ENCODE assay signal across 1 cellular context in genomic region chr17:50478391-50479361, GRCh38.
A peak's percentile ranks its signal among the peaks of the same experiment; 100 is the strongest.
TF ChIP-seq lines count a peak whose summit lies in the region.

RSAD1 (plus strand) TSS chr17:50478860; CDS start chr17:50478885, 25 bp downstream.

TF ChIP-seq in K562, 482 proteins besides CTCF, POLR2A, EP300 and RAD21 (continued from another document and continues in another):
- TF ChIP-seq HMBOX1 (IDR thresholded peaks at IDR 0.05): no peak
- no peak for TF ChIP-seq HDGF (IDR thresholded peaks at IDR 0.05)
- TF ChIP-seq IRF2 (CRISPR knock-in tag; IDR thresholded peaks at IDR 0.05): no peak
- TF ChIP-seq TCF3 (CRISPR knock-in tag; IDR thresholded peaks at IDR 0.05): peak; percentile 58
- TF ChIP-seq CREB5 (CRISPR knock-in tag; IDR thresholded peaks at IDR 0.05): no peak
- TF ChIP-seq ZNF140 (CRISPR knock-in tag; IDR thresholded peaks at IDR 0.05): no peak
- TF ChIP-seq GATAD2B (IDR thresholded peaks at IDR 0.05; ENCODE audit: borderline replicate concordance): peak; percentile 91
- TF ChIP-seq BMI1 (IDR thresholded peaks at IDR 0.05; ENCODE audit: low read length): no peak
- TF ChIP-seq MTF1 (CRISPR knock-in tag; IDR thresholded peaks at IDR 0.05; ENCODE audit: borderline replicate concordance): no peak
- TF ChIP-seq ZKSCAN3 (CRISPR knock-in tag; IDR thresholded peaks at IDR 0.05): no peak
- peak; percentile 54 for TF ChIP-seq RBM22 (IDR thresholded peaks at IDR 0.05; ENCODE audit: low read depth, low read length, poor library complexity, severe bottlenecking)
- peak in 1 of 2 experiments; percentile 93; a peak in 2 of 4 replicates for TF ChIP-seq ZNF639 (CRISPR knock-in tag; conservative IDR thresholded peaks at IDR 0.05 in 1 of 2, IDR thresholded peaks at IDR 0.05 in 1 of 2)
- TF ChIP-seq HLTF (IDR thresholded peaks at IDR 0.05): no peak
- TF ChIP-seq THRA (IDR thresholded peaks at IDR 0.05): no peak
- peak; percentile 56; the same call in 1 of the 2 replicates for TF ChIP-seq KLF1 (tag; IDR thresholded peaks at IDR 0.05)
- no peak for TF ChIP-seq ZNF124 (CRISPR knock-in tag; IDR thresholded peaks at IDR 0.05)
- no peak for TF ChIP-seq MTA1 (IDR thresholded peaks at IDR 0.05; ENCODE audit: borderline replicate concordance)
- TF ChIP-seq MYC (IDR thresholded peaks at IDR 0.05; ENCODE audit: low read depth, low read length): peak; percentile 92
- TF ChIP-seq MYC (CRISPR knock-in tag; IDR thresholded peaks at IDR 0.05; ENCODE audit: borderline replicate concordance, low read depth): no peak; the same call in 1 of the 2 replicates
- TF ChIP-seq TRIM25 (IDR thresholded peaks at IDR 0.05; ENCODE audit: borderline replicate concordance): no peak
- TF ChIP-seq ZNF511 (CRISPR knock-in tag; IDR thresholded peaks at IDR 0.05): peak; percentile 58
- TF ChIP-seq STAT5A (IDR thresholded peaks at IDR 0.05; ENCODE audit: borderline replicate concordance, low read length): peak; percentile 11; the same call in 1 of the 2 replicates
- TF ChIP-seq ZNF232 (CRISPR knock-in tag; IDR thresholded peaks at IDR 0.05): no peak
- peak; percentile 31; the same call in 1 of the 2 replicates for TF ChIP-seq HDAC8 (tag; IDR thresholded peaks at IDR 0.05)
- no peak; the same call in 1 of the 2 replicates for TF ChIP-seq ZNF609 (CRISPR knock-in tag; IDR thresholded peaks at IDR 0.05; ENCODE audit: borderline replicate concordance)
- TF ChIP-seq RBFOX2 (IDR thresholded peaks at IDR 0.05; ENCODE audit: low read depth, low read length): peak; percentile 93
- TF ChIP-seq PRPF4 (IDR thresholded peaks at IDR 0.05; ENCODE audit: insufficient read depth, low read depth, low read length, poor library complexity, severe bottlenecking): peak; percentile 91
- no peak for TF ChIP-seq EHMT2 (IDR thresholded peaks at IDR 0.05)
- TF ChIP-seq CC2D1A (IDR thresholded peaks at IDR 0.05): no peak
- TF ChIP-seq ZNF695 (CRISPR knock-in tag; IDR thresholded peaks at IDR 0.05): no peak
- no peak for TF ChIP-seq DPF2 (IDR thresholded peaks at IDR 0.05)
- no peak for TF ChIP-seq ZNF507 (tag; conservative IDR thresholded peaks at IDR 0.05)
- TF ChIP-seq NCOA2 (IDR thresholded peaks at IDR 0.05; ENCODE audit: partially characterized antibody in 2 of 2): no peak
- no peak for TF ChIP-seq GATAD2A (IDR thresholded peaks at IDR 0.05)
- no peak for TF ChIP-seq CGGBP1 (CRISPR knock-in tag; IDR thresholded peaks at IDR 0.05)
- TF ChIP-seq TSC22D4 (tag; IDR thresholded peaks at IDR 0.05): no peak
- TF ChIP-seq U2AF2 (optimal IDR thresholded peaks at IDR 0.05; ENCODE audit: low read depth, low read length): no peak
- peak; percentile 44; the same call in 1 of the 2 replicates for TF ChIP-seq NKRF (IDR thresholded peaks at IDR 0.05; ENCODE audit: borderline replicate concordance)
- no peak for TF ChIP-seq SNIP1 (IDR thresholded peaks at IDR 0.05; ENCODE audit: low read depth)
- TF ChIP-seq MYNN (IDR thresholded peaks at IDR 0.05): no peak
- TF ChIP-seq MYNN (CRISPR knock-in tag; IDR thresholded peaks at IDR 0.05): no peak
- peak; percentile 89 for TF ChIP-seq MXI1 (IDR thresholded peaks at IDR 0.05; ENCODE audit: low read depth, low read length)
- no peak for TF ChIP-seq ZNF3 (CRISPR knock-in tag; IDR thresholded peaks at IDR 0.05)
- no peak for TF ChIP-seq RBBP5 (IDR thresholded peaks at IDR 0.05; ENCODE audit: borderline replicate concordance, insufficient read depth, low read length, poor library complexity, severe bottlenecking)
- no peak for TF ChIP-seq ZNF277 (CRISPR knock-in tag; IDR thresholded peaks at IDR 0.05; ENCODE audit: borderline replicate concordance)
- no peak for TF ChIP-seq ZNF217 (CRISPR knock-in tag; IDR thresholded peaks at IDR 0.05)
- TF ChIP-seq TEAD1 (CRISPR knock-in tag; IDR thresholded peaks at IDR 0.05): peak; percentile 9 to 73; a peak in 3 of 4 replicates
- TF ChIP-seq ASH1L (IDR thresholded peaks at IDR 0.05; ENCODE audit: borderline replicate concordance, low read depth, partially characterized antibody): no peak
- TF ChIP-seq GABPB1 (CRISPR knock-in tag; IDR thresholded peaks at IDR 0.05): peak; percentile 77
- TF ChIP-seq KAT8 (IDR thresholded peaks at IDR 0.05; ENCODE audit: low read depth): no peak
- no peak for TF ChIP-seq ZNF445 (CRISPR knock-in tag; IDR thresholded peaks at IDR 0.05; ENCODE audit: low read depth)
